20 cellular contexts compared by ENCODE assay signal in genomic region chr2:241769819-241770184, GRCh38. TPM values are rescaled to one million over a fixed set of nuclear protein-coding genes. Genes with fewer than 3 reads are reported as not detected.
"Had no signal": no experiment of that assay in that cellular context is flagged by ENCODE, and none has a peak within 500 bp of the region (broad histone marks: within the 10 kb centered on the region; RNA-seq: fewer than 3 reads in every experiment).

No MANE protein-coding gene starts in this region.

- H3K4me1 ChIP-seq: uterus had no signal

- H3K9me3 ChIP-seq: esophagus squamous epithelium, ovary, uterus had no signal

- H3K4me3 Mint-ChIP-seq: neural crest cell, T-cell had no signal

- H3K27ac ChIP-seq: brain microvascular endothelial cell, esophagus squamous epithelium, ovary, uterus had no signal

- ATAC-seq: left colon, T-cell had no signal

- H3K9me3 Mint-ChIP-seq: neural crest cell, T-cell had no signal

- H3K27me3 Mint-ChIP-seq: T-cell had no signal

- H3K4me3 ChIP-seq: esophagus squamous epithelium, ovary, uterus had no signal

- H3K27ac Mint-ChIP-seq: T-cell had no signal

- H3K36me3 ChIP-seq: brain microvascular endothelial cell, ovary, uterus had no signal

- DNase-seq: activated CD4-positive, alpha-beta T cell treated with anti-CD3 and anti-CD28 coated beads, Interleukin-2, amount 50 U/mL, for 4 hours; activated CD4-positive, CD25-positive, alpha-beta regulatory T cell treated with anti-CD3 and anti-CD28 coated beads, Interleukin-2, amount 50 U/mL, for 72 hours; activated T-cell treated with anti-CD3 and anti-CD28 coated beads, Interleukin-2, amount 50 U/mL, for 48 hours; anterior cingulate cortex; brain microvascular endothelial cell; effector CD8-positive, alpha-beta T cell; esophagus squamous epithelium; left colon; midbrain; ovary; stimulated activated CD4-positive, alpha-beta T cell treated with anti-CD3 and anti-CD28 coated beads, Interleukin-2, amount 100 ng/mL, for 24 hours; uterus had no signal

- H3K27me3 ChIP-seq: brain microvascular endothelial cell, ovary had no signal

- H3K36me3 Mint-ChIP-seq: T-cell had no signal

RNA-seq across cellular contexts. Expression of gene GAL3ST2, which starts 6.8 kb away (rescaled TPM):
- total RNA-seq: endothelial cell of umbilical vein, lung microvascular endothelial cell, myocyte, pulmonary artery endothelial cell, sciatic nerve had no signal
- polyA plus RNA-seq: endothelial cell of umbilical vein had no signal

RNA-seq across cellular contexts. Expression of gene NEU4, which starts 39.2 kb away (rescaled TPM):
- total RNA-seq: endothelial cell of umbilical vein, esophagus squamous epithelium, fibroblast of villous mesenchyme, pulmonary artery endothelial cell, sciatic nerve had no signal
- polyA plus RNA-seq: endothelial cell of umbilical vein had no signal
